ENCODE assay signal across 9 cellular contexts in the genomic region with DNA sequence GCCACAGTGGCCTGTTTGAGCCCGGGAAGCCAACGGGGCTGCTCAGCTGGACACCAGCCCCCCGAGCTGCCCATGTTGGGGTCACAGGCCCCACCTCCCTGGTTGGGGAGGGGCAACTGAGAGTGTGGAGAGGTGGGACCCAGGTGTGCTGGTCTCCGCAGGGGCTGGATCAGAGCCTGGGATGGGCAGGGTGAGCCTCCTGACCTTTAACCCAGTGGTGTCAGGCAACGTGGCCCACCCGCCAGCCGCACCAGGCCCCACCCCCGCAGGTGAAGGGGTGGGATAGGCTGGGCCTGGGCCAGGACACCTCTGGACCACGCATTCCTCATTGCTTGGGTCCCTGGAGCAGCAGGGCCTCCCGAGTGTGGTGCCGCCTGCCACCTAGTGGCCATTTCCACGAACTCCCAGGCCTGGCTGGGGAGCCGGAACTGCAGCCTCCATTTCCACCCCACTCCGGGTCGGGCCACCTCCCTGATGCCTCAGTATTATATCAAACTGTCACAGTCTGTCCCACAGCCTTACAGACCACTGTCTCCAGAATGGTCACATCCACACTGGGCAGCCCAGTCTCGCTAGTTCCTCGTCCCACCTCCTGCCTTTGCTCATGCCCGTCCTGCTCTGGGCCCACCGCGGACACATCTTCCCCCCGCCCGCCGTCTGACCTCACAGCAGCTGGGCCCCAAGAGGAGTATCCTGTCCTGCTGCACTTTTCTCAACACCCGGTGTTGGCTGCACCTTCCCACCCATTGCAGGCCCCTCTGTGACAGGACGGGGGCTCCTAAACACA. TPM values are rescaled to one million over a fixed set of nuclear protein-coding genes. Genes with fewer than 3 reads are reported as not detected.
DNase-seq lines count a peak whose midpoint lies in the region; FAIRE-seq and TF ChIP-seq lines count a peak whose summit lies in the region.
"Had no signal": no experiment of that assay in that cellular context is flagged by ENCODE, and none has a peak within 500 bp of the region (broad histone marks: within the 10 kb centered on the region; RNA-seq: fewer than 3 reads in every experiment).

No MANE protein-coding gene starts in this region.

- no peak for TF ChIP-seq POLR2A in prostate gland (IDR thresholded peaks at IDR 0.05)

- no peak overlapping the region for H3K27ac Mint-ChIP-seq in activated naive CD8-positive, alpha-beta T cell treated with anti-CD3 and anti-CD28 coated beads for 36 hours

- H3K4me3 Mint-ChIP-seq in activated naive CD8-positive, alpha-beta T cell treated with anti-CD3 and anti-CD28 coated beads for 36 hours = no peak overlapping the region

- peaks cover 1% of the 10 kb centered on the region for H3K9me3 Mint-ChIP-seq in activated naive CD8-positive, alpha-beta T cell treated with anti-CD3 and anti-CD28 coated beads for 36 hours

- peak; percentile 36 to 67 for DNase-seq in NCI-H446 (lab: John Stamatoyannopoulos, UW)
- DNase-seq in NCI-H446 treated with DMSO at 0.1 percent for 48 hours (lab: John Stamatoyannopoulos, UW) = no peak
- DNase-seq in LNCaP clone FGC (ENCODE audit: low read depth) = no peak
- peak; percentile 53 for DNase-seq in SW480 (ENCODE audit: low spot score)
- DNase-seq in activated naive CD8-positive, alpha-beta T cell treated with anti-CD3 and anti-CD28 coated beads for 36 hours = peak; percentile 74
- peak; percentile 92 for DNase-seq in cardiac septum (ENCODE audit: low spot score)
- DNase-seq in prostate gland (ENCODE audit: low spot score) = peak; percentile 60
- peak; percentile 87 for DNase-seq in urothelium cell line (ENCODE audit: low spot score)

- no peaks in the 10 kb centered on the region for H3K4me1 ChIP-seq in prostate gland (replicated peaks)

- H3K27ac ChIP-seq in prostate gland = no peak overlapping the region

- no peaks in the 10 kb centered on the region for H3K36me3 ChIP-seq in prostate gland

- TF ChIP-seq CTCF in LNCaP clone FGC (IDR thresholded peaks at IDR 0.05; ENCODE audit: control insufficient read depth, extremely low read depth, insufficient read depth) (peak; percentile 92), prostate gland (IDR thresholded peaks at IDR 0.05) (peak; percentile 91 to 94 (median 92))

- H3K36me3 Mint-ChIP-seq in activated naive CD8-positive, alpha-beta T cell treated with anti-CD3 and anti-CD28 coated beads for 36 hours = peaks cover 18% of the 10 kb centered on the region

- H3K27me3 ChIP-seq in prostate gland (replicated peaks; ENCODE audit: insufficient read depth) = no peaks in the 10 kb centered on the region

- intact Hi-C loops in cardiac septum (cut with DNase I) (loop anchor here (1.0 to 5.0 kb wide), 3 partner anchors 65 to 190 kb away; no protein-coding TSS in a partner anchor), prostate gland (cut with DNase I) (no loop called here)

- H3K9me3 ChIP-seq in prostate gland = no peaks in the 10 kb centered on the region

- peaks cover 6% of the 10 kb centered on the region for H3K4me1 Mint-ChIP-seq in activated naive CD8-positive, alpha-beta T cell treated with anti-CD3 and anti-CD28 coated beads for 36 hours

- no peak overlapping the region for H3K4me3 ChIP-seq in LNCaP clone FGC (ENCODE audit: low read depth, low read length)
- no peak overlapping the region for H3K4me3 ChIP-seq in prostate gland

- FAIRE-seq in urothelium cell line (lab: Jason Lieb, UNC) = peak; percentile 98
- FAIRE-seq: G401.6 had no signal

- H3K27me3 Mint-ChIP-seq in activated naive CD8-positive, alpha-beta T cell treated with anti-CD3 and anti-CD28 coated beads for 36 hours = no peaks in the 10 kb centered on the region

- WGBS in prostate gland = 59% methylated on average over 21 of the region's 25 CpGs

RNA-seq across cellular contexts. Expression of a gene that starts 13.3 kb away (rescaled TPM):
- 100 to 1,000 TPM; 122 to 123 TPM for total RNA-seq in activated naive CD8-positive, alpha-beta T cell treated with anti-CD3 and anti-CD28 coated beads for 36 hours
- total RNA-seq in cardiac septum (92.4 TPM), prostate gland (100 to 1,000 TPM; 118 to 146 TPM)

Comparison
In these comparisons a context has a peak if more than half of its experiments do, and no peak if none do; other contexts are left out.
1. DNase-seq: peak in NCI-H446 (2 of 2), SW480 (single experiment), activated naive CD8-positive, alpha-beta T cell treated with anti-CD3 and anti-CD28 coated beads for 36 hours (single experiment), cardiac septum (single experiment), prostate gland (single experiment) and urothelium cell line (single experiment); none in NCI-H446 treated with DMSO at 0.1 percent for 48 hours (single experiment) and LNCaP clone FGC (single experiment).